In the genomic region with DNA sequence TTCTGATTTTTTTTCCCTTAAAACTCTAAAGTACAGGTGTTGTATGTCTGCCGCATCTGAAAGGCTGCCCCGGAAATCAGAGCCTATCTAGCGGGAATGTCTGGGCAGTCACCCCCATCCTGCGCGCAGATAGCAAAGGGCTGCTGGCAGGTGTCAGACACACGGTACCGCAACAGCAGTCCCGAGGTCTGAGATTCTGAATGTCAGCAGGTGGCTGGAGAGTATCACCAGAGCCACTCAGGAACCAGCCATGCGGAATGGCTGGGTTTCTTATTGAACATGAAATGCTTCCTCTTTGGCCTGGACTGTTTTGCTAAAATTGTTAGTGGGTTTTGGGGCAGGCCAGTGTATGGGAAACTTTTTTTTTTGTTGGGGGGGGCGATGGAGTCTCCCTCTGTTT, we compare ENCODE assay signal across 1 cellular context.
TF ChIP-seq lines count a peak whose summit lies in the region.

No MANE protein-coding gene starts in this region.

TF ChIP-seq in GM23338, 12 proteins besides CTCF, POLR2A, EP300 and RAD21 (continued from another document):
- no peak for TF ChIP-seq EZH2phosphoT487 (IDR thresholded peaks at IDR 0.05; ENCODE audit: unreplicated experiment)
- no peak for TF ChIP-seq ZNF331 (CRISPR knock-in tag; IDR thresholded peaks at IDR 0.05; ENCODE audit: low read depth)
TF ChIP-seq in GM23338: peak in this region for 0.
